ENCODE assay signal across 11 cellular contexts in genomic region chr19:41428481-41428859, GRCh38. TPM values are rescaled to one million over a fixed set of nuclear protein-coding genes. Genes with fewer than 3 reads are reported as not detected.
DNase-seq lines count a peak whose midpoint lies in the region; ATAC-seq, FAIRE-seq and TF ChIP-seq lines count a peak whose summit lies in the region.
"Had no signal": no experiment of that assay in that cellular context is flagged by ENCODE, and none has a peak within 500 bp of the region (broad histone marks: within the 10 kb centered on the region; RNA-seq: fewer than 3 reads in every experiment).

No MANE protein-coding gene starts in this region.

- no peak for FAIRE-seq in kidney (lab: Jason Lieb, UNC)
- FAIRE-seq: A204.1 had no signal

- peaks cover 9 to 34% of the 10 kb centered on the region in 2 donors for H3K4me1 ChIP-seq in kidney (ENCODE audit: control insufficient read depth in 1 of 2, insufficient read depth in 1 of 2, low read depth in 1 of 2, low read length in 2 of 2)

- no peaks in the 10 kb centered on the region for H3K9me3 ChIP-seq in kidney (ENCODE audit: control insufficient read depth in 1 of 2, low read length in 2 of 2)

- POLR2A ChIA-PET in activated naive CD8-positive, alpha-beta T cell treated with anti-CD3 and anti-CD28 coated beads, Interleukin-2, amount 10 ng/mL, durations not matched to agents 7 days and 5 days (lab: Charles Lee), result interaction anchor here (0.5 to 3.8 kb wide), 5 partner anchors 9 to 73 kb away, joined by 3 to 24 read pairs (median 5); partner anchors contain the start of genes B9D2 and DMAC2

- peaks cover 13% of the 10 kb centered on the region for H3K4me1 Mint-ChIP-seq in T-helper 1 cell treated with Interleukin-12 subunit alpha and Interleukin-12 subunit beta and Interleukin-4 antibody, amounts not matched to agents 30 μg/mL and 1 μg/mL, for 36 hours (ENCODE audit: low read depth)
- H3K4me1 Mint-ChIP-seq in activated naive CD8-positive, alpha-beta T cell treated with anti-CD3 and anti-CD28 coated beads, Interleukin-2, amount 10 ng/mL, durations not matched to agents 7 days and 5 days, result peaks cover 21% of the 10 kb centered on the region
- peaks cover 37% of the 10 kb centered on the region for H3K4me1 Mint-ChIP-seq in stimulated activated naive CD8-positive, alpha-beta T cell treated with anti-CD3 and anti-CD28 coated beads, Interleukin-15, amount 100 ng/mL, for 72 hours

- no peaks in the 10 kb centered on the region for H3K27me3 Mint-ChIP-seq in T-helper 1 cell treated with Interleukin-12 subunit alpha and Interleukin-12 subunit beta and Interleukin-4 antibody, amounts not matched to agents 30 μg/mL and 1 μg/mL, for 36 hours (ENCODE audit: low read depth)
- no peaks in the 10 kb centered on the region for H3K27me3 Mint-ChIP-seq in activated naive CD8-positive, alpha-beta T cell treated with anti-CD3 and anti-CD28 coated beads, Interleukin-2, amount 10 ng/mL, durations not matched to agents 7 days and 5 days
- no peaks in the 10 kb centered on the region for H3K27me3 Mint-ChIP-seq in stimulated activated naive CD8-positive, alpha-beta T cell treated with anti-CD3 and anti-CD28 coated beads, Interleukin-15, amount 100 ng/mL, for 72 hours

- peak overlapping the region; percentile 60 to 79 for H3K27ac ChIP-seq in kidney (ENCODE audit: low read depth in 2 of 2, low read length in 2 of 2)

- H3K27ac Mint-ChIP-seq in T-helper 1 cell treated with Interleukin-12 subunit alpha and Interleukin-12 subunit beta and Interleukin-4 antibody, amounts not matched to agents 30 μg/mL and 1 μg/mL, for 36 hours, result peak overlapping the region; percentile 42
- peak overlapping the region; percentile 55 for H3K27ac Mint-ChIP-seq in activated naive CD8-positive, alpha-beta T cell treated with anti-CD3 and anti-CD28 coated beads, Interleukin-2, amount 10 ng/mL, durations not matched to agents 7 days and 5 days
- H3K27ac Mint-ChIP-seq in stimulated activated naive CD8-positive, alpha-beta T cell treated with anti-CD3 and anti-CD28 coated beads, Interleukin-15, amount 100 ng/mL, for 72 hours, result peak overlapping the region; percentile 1 to 88

- intact Hi-C loops in kidney (cut with DNase I), result no loop called here

- H3K9ac ChIP-seq in kidney (ENCODE audit: low read length in 2 of 2), result peak overlapping the region in 1 of 2 donors; percentile 61

- peaks cover 14% of the 10 kb centered on the region for H3K36me3 Mint-ChIP-seq in T-helper 1 cell treated with Interleukin-12 subunit alpha and Interleukin-12 subunit beta and Interleukin-4 antibody, amounts not matched to agents 30 μg/mL and 1 μg/mL, for 36 hours (ENCODE audit: low read depth)
- H3K36me3 Mint-ChIP-seq in activated naive CD8-positive, alpha-beta T cell treated with anti-CD3 and anti-CD28 coated beads, Interleukin-2, amount 10 ng/mL, durations not matched to agents 7 days and 5 days, result peaks cover 8% of the 10 kb centered on the region

- no peak overlapping the region for H3K4me3 Mint-ChIP-seq in T-helper 1 cell treated with Interleukin-12 subunit alpha and Interleukin-12 subunit beta and Interleukin-4 antibody, amounts not matched to agents 30 μg/mL and 1 μg/mL, for 36 hours
- H3K4me3 Mint-ChIP-seq in activated naive CD8-positive, alpha-beta T cell treated with anti-CD3 and anti-CD28 coated beads, Interleukin-2, amount 10 ng/mL, durations not matched to agents 7 days and 5 days, result peak overlapping the region; percentile 98
- H3K4me3 Mint-ChIP-seq in stimulated activated naive CD8-positive, alpha-beta T cell treated with anti-CD3 and anti-CD28 coated beads, Interleukin-15, amount 100 ng/mL, for 72 hours, result peak overlapping the region; percentile 27 to 45

- peaks cover 9 to 22% of the 10 kb centered on the region in 2 donors for H3K36me3 ChIP-seq in kidney (ENCODE audit: control insufficient read depth in 1 of 2, insufficient read depth in 2 of 2, low read length in 2 of 2)

- H3K9me3 Mint-ChIP-seq in T-helper 1 cell treated with Interleukin-12 subunit alpha and Interleukin-12 subunit beta and Interleukin-4 antibody, amounts not matched to agents 30 μg/mL and 1 μg/mL, for 36 hours, result no peaks in the 10 kb centered on the region
- no peaks in the 10 kb centered on the region for H3K9me3 Mint-ChIP-seq in activated naive CD8-positive, alpha-beta T cell treated with anti-CD3 and anti-CD28 coated beads, Interleukin-2, amount 10 ng/mL, durations not matched to agents 7 days and 5 days
- no peaks in the 10 kb centered on the region for H3K9me3 Mint-ChIP-seq in stimulated activated naive CD8-positive, alpha-beta T cell treated with anti-CD3 and anti-CD28 coated beads, Interleukin-15, amount 100 ng/mL, for 72 hours

- no peak for DNase-seq in T-helper 1 cell
- DNase-seq in activated naive CD8-positive, alpha-beta T cell treated with anti-CD3 and anti-CD28 coated beads, Interleukin-2, amount 10 ng/mL, durations not matched to agents 7 days and 5 days, result no peak
- no peak for DNase-seq in kidney
- no peak for DNase-seq in stimulated activated naive CD8-positive, alpha-beta T cell treated with anti-CD3 and anti-CD28 coated beads, Interleukin-15, amount 100 ng/mL, for 72 hours
- no peak for DNase-seq in NCI-H446 treated with DMSO at 0.1 percent for 48 hours (lab: John Stamatoyannopoulos, UW)
- DNase-seq in amygdala (lab: John Stamatoyannopoulos, UW), result no peak
- DNase-seq in A172 (ENCODE audit: low spot score), result no peak
- DNase-seq: cortex of kidney, NCI-H2081 treated with DMSO at 0.1 percent for 48 hours had no signal

- ATAC-seq in activated naive CD8-positive, alpha-beta T cell treated with anti-CD3 and anti-CD28 coated beads, Interleukin-2, amount 10 ng/mL, durations not matched to agents 7 days and 5 days (ENCODE audit: low read depth), result peak; percentile 15
- no peak for ATAC-seq in stimulated activated naive CD8-positive, alpha-beta T cell treated with anti-CD3 and anti-CD28 coated beads, Interleukin-15, amount 100 ng/mL, for 72 hours

- no peak for TF ChIP-seq CTCF in kidney (IDR thresholded peaks at IDR 0.05; ENCODE audit: borderline replicate concordance, extremely low read depth, insufficient read depth)

- H3K4me3 ChIP-seq in kidney (ENCODE audit: low read length in 2 of 2), result peak overlapping the region in 1 of 2 donors; percentile 43

RNA-seq across cellular contexts. Expression of gene B3GNT8, which starts 1.3 kb away (rescaled TPM):
- total RNA-seq in activated naive CD8-positive, alpha-beta T cell treated with anti-CD3 and anti-CD28 coated beads, Interleukin-2, amount 10 ng/mL, durations not matched to agents 7 days and 5 days, result 1 to 10 TPM; 2.0 to 2.2 TPM
- total RNA-seq in kidney, result 4.4 TPM
- polyA plus RNA-seq in kidney (ENCODE audit: insufficient read depth, low read depth, low replicate concordance), result 6.5 TPM
- 1.4 and 2.6 TPM in 2 replicates for total RNA-seq in A172 (2014; rRNA removed; shearing (Covaris generic))

RNA-seq across cellular contexts. Expression of gene DMAC2, which starts 11.2 kb away (rescaled TPM):
- 10 to 100 TPM; 41.3 to 42.6 TPM for total RNA-seq in activated naive CD8-positive, alpha-beta T cell treated with anti-CD3 and anti-CD28 coated beads, Interleukin-2, amount 10 ng/mL, durations not matched to agents 7 days and 5 days
- 43.9 TPM for total RNA-seq in kidney
- 73.9 TPM for polyA plus RNA-seq in kidney (ENCODE audit: insufficient read depth, low read depth, low replicate concordance)
- 56.3 and 66.1 TPM in 2 replicates for total RNA-seq in A172 (2014; rRNA removed; shearing (Covaris generic))

RNA-seq across cellular contexts. Expression of gene ERICH4, which starts 14.5 kb away (rescaled TPM):
- not detected for total RNA-seq in activated naive CD8-positive, alpha-beta T cell treated with anti-CD3 and anti-CD28 coated beads, Interleukin-2, amount 10 ng/mL, durations not matched to agents 7 days and 5 days
- total RNA-seq in kidney, result not detected
- 23.1 TPM for polyA plus RNA-seq in kidney (ENCODE audit: insufficient read depth, low read depth, low replicate concordance)
- total RNA-seq in A172 (2014; rRNA removed; shearing (Covaris generic)), result not detected in 2 replicates

RNA-seq across cellular contexts. Expression of gene BCKDHA, which starts 30.9 kb away (rescaled TPM):
- total RNA-seq in activated naive CD8-positive, alpha-beta T cell treated with anti-CD3 and anti-CD28 coated beads, Interleukin-2, amount 10 ng/mL, durations not matched to agents 7 days and 5 days, result 10 to 100 TPM; 23.8 to 26.9 TPM
- 30.9 TPM for total RNA-seq in kidney
- 72.2 TPM for polyA plus RNA-seq in kidney (ENCODE audit: insufficient read depth, low read depth, low replicate concordance)
- 34.9 and 45.9 TPM in 2 replicates for total RNA-seq in A172 (2014; rRNA removed; shearing (Covaris generic))

RNA-seq across cellular contexts. Expression of gene EXOSC5, which starts 31.3 kb away (rescaled TPM):
- 10 to 100 TPM; 20.9 to 25.9 TPM for total RNA-seq in activated naive CD8-positive, alpha-beta T cell treated with anti-CD3 and anti-CD28 coated beads, Interleukin-2, amount 10 ng/mL, durations not matched to agents 7 days and 5 days
- total RNA-seq in kidney, result 16.8 TPM
- 15.5 TPM for polyA plus RNA-seq in kidney (ENCODE audit: insufficient read depth, low read depth, low replicate concordance)
- 33.5 and 36.7 TPM in 2 replicates for total RNA-seq in A172 (2014; rRNA removed; shearing (Covaris generic))
